ENCODE assay signal across 18 cellular contexts in genomic region chr2:95041060-95041823, GRCh38. TPM values are rescaled to one million over a fixed set of nuclear protein-coding genes. Genes with fewer than 3 reads are reported as not detected.
DNase-seq lines count a peak whose midpoint lies in the region; ATAC-seq, FAIRE-seq and TF ChIP-seq lines count a peak whose summit lies in the region.
"Had no signal": no experiment of that assay in that cellular context is flagged by ENCODE, and none has a peak within 500 bp of the region (broad histone marks: within the 10 kb centered on the region; RNA-seq: fewer than 3 reads in every experiment).

No MANE protein-coding gene starts in this region.

- no peaks in the 10 kb centered on the region for H3K79me2 ChIP-seq in HepG2 (ENCODE audit: insufficient read depth, low read length)

- H3K27ac ChIP-seq in right lobe of liver, result no peak overlapping the region
- no peak overlapping the region for H3K27ac ChIP-seq in HepG2 (ENCODE audit: extremely low read length, insufficient read depth, low read length)
- H3K27ac ChIP-seq in left ventricle myocardium inferior (replicated peaks), result peak overlapping the region; percentile 19

- FAIRE-seq in HepG2 (lab: Jason Lieb, UNC), result no peak
- FAIRE-seq: endothelial cell of umbilical vein, keratinocyte had no signal

- no peaks in the 10 kb centered on the region; the same call in 1 of the 2 replicates for H4K20me1 ChIP-seq in HepG2 (ENCODE audit: insufficient read depth, low read length)

- no peak overlapping the region for H3K4me2 ChIP-seq in HepG2 (ENCODE audit: low read depth, low read length)

- no peaks in the 10 kb centered on the region for H3K9me3 ChIP-seq in right lobe of liver
- H3K9me3 ChIP-seq in HepG2 (ENCODE audit: low read length), result peaks cover 13% of the 10 kb centered on the region; the same call in 1 of the 2 replicates
- peaks cover 3% of the 10 kb centered on the region for H3K9me3 ChIP-seq in T-helper 17 cell (ENCODE audit: control insufficient read depth, low read length, poor library complexity, severe bottlenecking)
- H3K9me3 ChIP-seq in left ventricle myocardium inferior (replicated peaks), result no peaks in the 10 kb centered on the region

- ATAC-seq in right lobe of liver (no peak), HepG2 (no peak), T-helper 17 cell (no peak), HG03469 (IDR thresholded peaks at IDR 0.05; ENCODE audit: unreplicated experiment) (no peak)

- H3K36me3 ChIP-seq in right lobe of liver (no peaks in the 10 kb centered on the region), HepG2 (replicated peaks in 1 of 2; ENCODE audit: control insufficient read depth in 1 of 2, insufficient read depth in 2 of 2, low read length in 2 of 2) (no peaks in the 10 kb centered on the region), left ventricle myocardium inferior (no peaks in the 10 kb centered on the region)

- TF ChIP-seq EP300 in HepG2 (IDR thresholded peaks at IDR 0.05; ENCODE audit: low read depth in 2 of 2, low read length in 2 of 2) (no peak), HepG2 (CRISPR knock-in tag; IDR thresholded peaks at IDR 0.05; ENCODE audit: borderline replicate concordance) (no peak)

- BruUV-seq in HepG2 (replicated peaks; lab: Mats Ljungman, UMichigan), result no TSS peak

- peak in 2 of 3 donors; percentile 2 to 7 for DNase-seq in right lobe of liver
- no peak for DNase-seq in HepG2 (ENCODE audit: low spot score)
- no peak for DNase-seq in T-helper 17 cell
- no peak for DNase-seq in left ventricle myocardium inferior
- no peak for DNase-seq in NCI-H2196 treated with DMSO at 0.1 percent for 48 hours (lab: John Stamatoyannopoulos, UW; ENCODE audit: unreplicated experiment)
- no peak for DNase-seq in NCI-H2227 treated with DMSO at 0.1 percent for 48 hours (lab: John Stamatoyannopoulos, UW)
- DNase-seq in amygdala (lab: John Stamatoyannopoulos, UW), result no peak
- DNase-seq: activated CD4-positive, CD25-positive, alpha-beta regulatory T cell treated with anti-CD3 and anti-CD28 coated beads, Interleukin-2, amount 50 U/mL, for 72 hours; activated gamma-delta T cell treated with Interleukin-2 at 50 U/mL for 16 hours; DMS153; NCI-H1417; stimulated activated CD4-positive, alpha-beta T cell treated with anti-CD3 and anti-CD28 coated beads, Interleukin-15, amount 100 ng/mL, for 24 hours had no signal

- TF ChIP-seq POLR2A in right lobe of liver (IDR thresholded peaks at IDR 0.05), result no peak
- no peak for TF ChIP-seq POLR2A in HepG2 (IDR thresholded peaks at IDR 0.05; ENCODE audit: insufficient read depth in 1 of 2, low read depth in 2 of 2, low read length in 2 of 2)

- peaks cover 9% of the 10 kb centered on the region for H3K36me3 Mint-ChIP-seq in T-helper 17 cell (ENCODE audit: low read depth)

- 66% methylated on average over 9 of the region's 10 CpGs for WGBS in right lobe of liver (ENCODE audit: insufficient coverage, low coverage, low lambda C conversion rate, missing lambda C conversion rate)
- WGBS in HepG2 (ENCODE audit: low lambda C conversion rate), result 24% methylated on average over 10 of the region's 10 CpGs

- intact Hi-C loops in right lobe of liver (cut with DNase I) (no loop called here), HepG2 (cut with micrococcal nuclease; ENCODE audit: unreplicated experiment) (no loop called here), left ventricle myocardium inferior (cut with micrococcal nuclease) (no loop called here)

- H3K27me3 ChIP-seq in right lobe of liver (no peaks in the 10 kb centered on the region), HepG2 (ENCODE audit: control insufficient read depth in 1 of 2, insufficient read depth in 2 of 2, low read length in 2 of 2) (peaks cover 8 to 62% of the 10 kb centered on the region in 2 experiments; a peak in 3 of 5 replicates), left ventricle myocardium inferior (ENCODE audit: low read depth) (peaks cover 12% of the 10 kb centered on the region)

- no peak overlapping the region for H3K9ac ChIP-seq in HepG2 (ENCODE audit: insufficient read depth, low read depth, low read length)

- TF ChIP-seq CTCF in right lobe of liver (IDR thresholded peaks at IDR 0.05), result no peak
- TF ChIP-seq CTCF in HepG2 (CRISPR knock-in tag; IDR thresholded peaks at IDR 0.05), result no peak
- TF ChIP-seq CTCF in left ventricle myocardium inferior (IDR thresholded peaks at IDR 0.05; ENCODE audit: borderline replicate concordance), result no peak

- no peak overlapping the region for H3K4me3 ChIP-seq in right lobe of liver
- H3K4me3 ChIP-seq in HepG2 (replicated peaks in 1 of 3; ENCODE audit: insufficient read depth in 1 of 3, low read depth in 2 of 3, low read length in 3 of 3), result no peak overlapping the region
- H3K4me3 ChIP-seq in left ventricle myocardium inferior, result no peak overlapping the region

- no peak overlapping the region for H2AFZ ChIP-seq in HepG2 (ENCODE audit: low read length)

- H3K4me1 ChIP-seq in right lobe of liver, result no peaks in the 10 kb centered on the region
- H3K4me1 ChIP-seq in HepG2 (ENCODE audit: insufficient read depth, low read length), result no peaks in the 10 kb centered on the region
- H3K4me1 ChIP-seq in left ventricle myocardium inferior, result peaks cover 39% of the 10 kb centered on the region

- in situ Hi-C loops in HepG2 (cut with HindIII; ENCODE audit: extremely low pct_ligation_motif_present, low pct_unique_long_range_greater_than_20kb), result no loop called here

- CTCF ChIA-PET in HepG2 (lab: Yijun Ruan, JAX; ENCODE audit: low intra/inter-chr PET ratio, low total read pairs), result no interaction called here

- POLR2A ChIA-PET in HepG2 (lab: Yijun Ruan, JAX), result no interaction called here

- H3K4me1 Mint-ChIP-seq in T-helper 17 cell, result peaks cover 68% of the 10 kb centered on the region
- H3K4me1 Mint-ChIP-seq: central memory CD8-positive, alpha-beta T cell had no signal

- peak overlapping the region; percentile 90 for H3K27ac Mint-ChIP-seq in T-helper 17 cell

- no peak overlapping the region for H3K4me3 Mint-ChIP-seq in T-helper 17 cell
- H3K4me3 Mint-ChIP-seq: central memory CD8-positive, alpha-beta T cell had no signal

- no peak for TF ChIP-seq RAD21 in HepG2 (CRISPR knock-in tag; IDR thresholded peaks at IDR 0.05)

- H3K27me3 Mint-ChIP-seq in T-helper 17 cell, result no peaks in the 10 kb centered on the region

TF ChIP-seq in HepG2, 621 proteins besides CTCF, POLR2A, EP300 and RAD21:
- TF ChIP-seq ZNF562 (CRISPR knock-in tag; IDR thresholded peaks at IDR 0.05; ENCODE audit: borderline replicate concordance) (no peak), TAF1 (CRISPR knock-in tag; IDR thresholded peaks at IDR 0.05) (no peak), SALL1 (CRISPR knock-in tag; IDR thresholded peaks at IDR 0.05) (no peak), MAZ (IDR thresholded peaks at IDR 0.05; ENCODE audit: borderline replicate concordance, low read depth, low read length) (no peak), MAZ (CRISPR knock-in tag; IDR thresholded peaks at IDR 0.05; ENCODE audit: low read depth) (no peak)

RNA-seq across cellular contexts. Expression of gene MAL, which starts 15.7 kb away (rescaled TPM):
- total RNA-seq in right lobe of liver, result under 1 TPM in 1 of 6 experiments, not detected in 5; 0.24 TPM
- not detected in 2 replicates for total RNA-seq in HepG2 (2016; rRNA removed; fragmentation: Illumina TruSeq; extraction: Trizol)
- not detected in 2 replicates for total RNA-seq in HepG2 (2016; cell fraction: cytosol; rRNA removed; fragmentation: Illumina TruSeq; extraction: Trizol; ENCODE audit: low read depth)
- total RNA-seq in HepG2 (2016; cell fraction: insoluble cytoplasmic fraction; rRNA removed; fragmentation: Illumina TruSeq; extraction: Trizol), result not detected in 2 replicates
- total RNA-seq in HepG2 (2016; cell fraction: membrane; rRNA removed; fragmentation: Illumina TruSeq; extraction: Trizol), result not detected in 2 replicates
- total RNA-seq in HepG2 (2016; cell fraction: nucleus; rRNA removed; fragmentation: Illumina TruSeq; extraction: Trizol), result not detected in 2 replicates
- not detected in 2 replicates for polyA plus RNA-seq in HepG2 (2011; rRNA removed)
- not detected in 2 replicates for polyA plus RNA-seq in HepG2 (2011; cell fraction: cytosol; rRNA removed)
- not detected in 2 replicates for polyA plus RNA-seq in HepG2 (2011; cell fraction: nucleus; rRNA removed)
- not detected in 2 replicates for polyA plus RNA-seq in HepG2 (2012)
- not detected in 2 replicates for polyA plus RNA-seq in HepG2 (2016; cell fraction: cytosol; fragmentation: Illumina TruSeq; extraction: Trizol; ENCODE audit: low read depth)
- not detected in 2 replicates for polyA plus RNA-seq in HepG2 (2016; cell fraction: insoluble cytoplasmic fraction; fragmentation: Illumina TruSeq; extraction: Trizol; ENCODE audit: low read depth)
- not detected in 2 replicates for polyA plus RNA-seq in HepG2 (2016; cell fraction: membrane; fragmentation: Illumina TruSeq; extraction: Trizol; ENCODE audit: low read depth)
- not detected in 2 replicates for polyA plus RNA-seq in HepG2 (2016; cell fraction: nucleus; fragmentation: Illumina TruSeq; extraction: Trizol; ENCODE audit: insufficient read depth, low read depth)
- not detected in 2 replicates for polyA minus RNA-seq in HepG2 (2011; rRNA and poly(A)+ RNA removed; ENCODE audit: low replicate concordance)
- polyA minus RNA-seq in HepG2 (2011; cell fraction: cytosol; rRNA and poly(A)+ RNA removed), result not detected in 2 replicates
- not detected in 2 replicates for polyA minus RNA-seq in HepG2 (2011; cell fraction: nucleus; rRNA and poly(A)+ RNA removed)
- total RNA-seq in T-helper 17 cell, result 100 to 1,000 TPM; 127 to 159 TPM
- 4.4 TPM for total RNA-seq in left ventricle myocardium inferior
- total RNA-seq: endothelial cell of umbilical vein, NCI-H460, OCI-LY7 had no signal
- polyA plus RNA-seq: endothelial cell of umbilical vein, keratinocyte had no signal

Comparison
In these comparisons a context has a peak if more than half of its experiments do, and no peak if none do; other contexts are left out.
1. DNase-seq: peak in right lobe of liver (2 of 3); none in HepG2 (single experiment), T-helper 17 cell (0 of 3), left ventricle myocardium inferior (single experiment), NCI-H2196 treated with DMSO at 0.1 percent for 48 hours (single experiment), NCI-H2227 treated with DMSO at 0.1 percent for 48 hours (single experiment) and amygdala (0 of 56).
2. RNA of gene MAL, which starts 15.7 kb away (total RNA-seq): 127 to 159 TPM in T-helper 17 cell; 4.4 TPM in left ventricle myocardium inferior (single experiment), 0.24 TPM in right lobe of liver and not detected in HepG2; every median in the first group is over 10 times any median in the second.